In genomic region chr6:34447915-34448314, GRCh38 we compare ENCODE assay signal across 17 cellular contexts. TPM values are rescaled to one million over a fixed set of nuclear protein-coding genes. Genes with fewer than 3 reads are reported as not detected.
DNase-seq lines count a peak whose midpoint lies in the region; ATAC-seq and TF ChIP-seq lines count a peak whose summit lies in the region.
"Had no signal": no experiment of that assay in that cellular context is flagged by ENCODE, and none has a peak within 500 bp of the region (broad histone marks: within the 10 kb centered on the region; RNA-seq: fewer than 3 reads in every experiment).

No MANE protein-coding gene starts in this region.

- H3K27ac ChIP-seq in HEK293 (ENCODE audit: extremely low read depth, low read depth, low read length) (no peak overlapping the region), OCI-LY7 (ENCODE audit: low read depth, low read length, poor library complexity, severe bottlenecking) (no peak overlapping the region), prostate gland (no peak overlapping the region), gastrocnemius medialis (no peak overlapping the region)
- H3K27ac ChIP-seq: adrenal gland, skin epidermis had no signal

- no peaks in the 10 kb centered on the region for H3K79me2 ChIP-seq in OCI-LY7 (ENCODE audit: insufficient read depth, low read depth, low read length)

- no peaks in the 10 kb centered on the region for H3K9me2 ChIP-seq in OCI-LY7 (ENCODE audit: insufficient read depth, low read length)

- intact Hi-C loops in OCI-LY7 (cut with micrococcal nuclease; ENCODE audit: unreplicated experiment) (no loop called here), prostate gland (cut with DNase I) (no loop called here), gastrocnemius medialis (cut with DNase I; ENCODE audit: low total_unique reads) (no loop called here)

- H2AFZ ChIP-seq in OCI-LY7 (ENCODE audit: low read length), result peak overlapping the region; percentile 1; the same call in 1 of the 2 replicates

- TF ChIP-seq POLR2A in prostate gland (IDR thresholded peaks at IDR 0.05) (no peak), gastrocnemius medialis (IDR thresholded peaks at IDR 0.05) (no peak)

- DNase-seq in DMS53 (lab: John Stamatoyannopoulos, UW) (peak; percentile 54), OCI-LY7 (ENCODE audit: low spot score) (peak; percentile 62), kidney tubule cell (ENCODE audit: low spot score) (peak; percentile 32), prostate gland (ENCODE audit: low spot score) (no peak), gastrocnemius medialis (no peak), inferior parietal cortex (ENCODE audit: extremely low spot score) (no peak)
- DNase-seq: activated CD4-positive, CD25-positive, alpha-beta regulatory T cell treated with anti-CD3 and anti-CD28 coated beads, Interleukin-2, amount 50 U/mL, for 72 hours; activated T-cell treated with anti-CD3 and anti-CD28 coated beads, Interleukin-2, amount 50 U/mL, for 48 hours; HCEC 1CT; hippocampal formation; NCI-H1105 had no signal

- peak overlapping the region; percentile 39 for H3K4me2 ChIP-seq in OCI-LY7 (ENCODE audit: low read length)

- H3K4me3 ChIP-seq in HEK293 (ENCODE audit: low read depth, low read length) (no peak overlapping the region), OCI-LY7 (ENCODE audit: low read depth, low read length, poor library complexity, severe bottlenecking) (no peak overlapping the region), prostate gland (no peak overlapping the region), gastrocnemius medialis (no peak overlapping the region)
- H3K4me3 ChIP-seq: adrenal gland, lung, skin epidermis had no signal

- in situ Hi-C loops in gastrocnemius medialis (cut with MboI; ENCODE audit: low sequenced_read_pairs in 4 of 4), result no loop called here

- H3K9me3 ChIP-seq in HEK293 (ENCODE audit: control insufficient read depth, insufficient read depth, low read depth, low read length), result no peaks in the 10 kb centered on the region
- no peaks in the 10 kb centered on the region for H3K9me3 ChIP-seq in OCI-LY7 (ENCODE audit: low read length)
- no peaks in the 10 kb centered on the region for H3K9me3 ChIP-seq in prostate gland
- no peaks in the 10 kb centered on the region for H3K9me3 ChIP-seq in gastrocnemius medialis
- H3K9me3 ChIP-seq: adrenal gland had no signal

- H3K4me1 ChIP-seq in HEK293 (ENCODE audit: control insufficient read depth, insufficient read depth, low read length) (no peaks in the 10 kb centered on the region), OCI-LY7 (ENCODE audit: insufficient read depth, low read length, poor library complexity, severe bottlenecking) (peaks cover 15% of the 10 kb centered on the region), prostate gland (replicated peaks) (no peaks in the 10 kb centered on the region), gastrocnemius medialis (no peaks in the 10 kb centered on the region)
- H3K4me1 ChIP-seq: adrenal gland had no signal

- no peaks in the 10 kb centered on the region for H3K27me3 ChIP-seq in prostate gland (replicated peaks; ENCODE audit: insufficient read depth)
- H3K27me3 ChIP-seq in gastrocnemius medialis, result no peaks in the 10 kb centered on the region
- H3K27me3 ChIP-seq: adrenal gland had no signal

- no TSS peak for BruUV-seq in OCI-LY7 (replicated peaks; lab: Mats Ljungman, UMichigan)

- 58% methylated on average over 5 of the region's 5 CpGs for WGBS in prostate gland

- no peaks in the 10 kb centered on the region for H4K20me1 ChIP-seq in OCI-LY7 (ENCODE audit: insufficient read depth, low read length)

- H3K36me3 ChIP-seq in HEK293 (ENCODE audit: control insufficient read depth in 2 of 2, insufficient read depth in 1 of 2, low read length in 2 of 2), result no peaks in the 10 kb centered on the region
- no peaks in the 10 kb centered on the region for H3K36me3 ChIP-seq in OCI-LY7 (ENCODE audit: insufficient read depth, low read length)
- no peaks in the 10 kb centered on the region for H3K36me3 ChIP-seq in prostate gland
- H3K36me3 ChIP-seq in gastrocnemius medialis, result no peaks in the 10 kb centered on the region
- H3K36me3 ChIP-seq: adrenal gland had no signal

- CTCF ChIA-PET in HEK293 (lab: Yijun Ruan, JAX) (interaction anchor here (0.6 to 2.0 kb wide), 4 partner anchors 10 to 1508 kb away, joined by 3 to 13 read pairs (median 4); no protein-coding TSS in a partner anchor), OCI-LY7 (lab: Charles Lee; ENCODE audit: unreplicated experiment) (interaction anchor here (1.2 kb wide), 1 partner anchor 20 kb away, joined by 3 read pairs; no protein-coding TSS in a partner anchor)

- POLR2A ChIA-PET in HEK293 (lab: Yijun Ruan, JAX) (interaction anchor here (2.9 kb wide), 1 partner anchor 23 kb away, joined by 17 read pairs; the partner anchor contains the start of gene RPS10), OCI-LY7 (lab: Charles Lee) (interaction anchor here (0.6 to 1.5 kb wide), 5 partner anchors 11 to 1623 kb away, joined by 3 to 7 read pairs (median 3); no protein-coding TSS in a partner anchor)

- TF ChIP-seq CTCF in HEK293 (tag by site-specific recombination; IDR thresholded peaks at IDR 0.05) (no peak), OCI-LY7 (conservative IDR thresholded peaks at IDR 0.05; ENCODE audit: low read length) (no peak), prostate gland (IDR thresholded peaks at IDR 0.05) (no peak), gastrocnemius medialis (IDR thresholded peaks at IDR 0.05 in 4 of 5, conservative IDR thresholded peaks at IDR 0.05 in 1 of 5) (no peak)

- ATAC-seq in GM18519 (IDR thresholded peaks at IDR 0.05; ENCODE audit: low FRiP score, unreplicated experiment) (no peak), gastrocnemius medialis (no peak)

TF ChIP-seq in HEK293, 187 proteins besides CTCF, POLR2A, EP300 and RAD21:
- TF ChIP-seq ZNF837 (tag by site-specific recombination; IDR thresholded peaks at IDR 0.05), result no peak
- 0 out of 2 replicates have a peak, but pooled peaks have one; percentile 14 for TF ChIP-seq SP3 (tag by site-specific recombination; IDR thresholded peaks at IDR 0.05)

RNA-seq across cellular contexts. Expression of gene PACSIN1, which starts 18.0 kb away (rescaled TPM):
- total RNA-seq in OCI-LY7 (2014; rRNA removed; shearing (Covaris generic)), result 14.9 and 19.3 TPM in 2 replicates
- total RNA-seq in OCI-LY7 (2022) (70.8 and 88.4 TPM in 2 replicates), prostate gland (under 1 TPM; 0.32 to 0.57 TPM), gastrocnemius medialis (not detected)
- total RNA-seq: HT1080 had no signal

RNA-seq across cellular contexts. Expression of gene RPS10, which starts 22.0 kb away (rescaled TPM):
- 2,738 and 2,938 TPM in 2 replicates for total RNA-seq in OCI-LY7 (2014; rRNA removed; shearing (Covaris generic))
- total RNA-seq in OCI-LY7 (2022), result 1,615 and 1,714 TPM in 2 replicates
- total RNA-seq in prostate gland, result 1,000 to 10,000 TPM; 1,707 to 2,711 TPM
- total RNA-seq in gastrocnemius medialis, result 1,000 to 10,000 TPM; 1,471 to 2,243 (median 1,775) TPM

RNA-seq across cellular contexts. Expression of gene NUDT3, which starts 55.4 kb away (rescaled TPM):
- total RNA-seq in OCI-LY7 (2014; rRNA removed; shearing (Covaris generic)), result 26.8 and 30.7 TPM in 2 replicates
- total RNA-seq in OCI-LY7 (2022), result 43.0 and 49.4 TPM in 2 replicates
- total RNA-seq in prostate gland, result 10 to 100 TPM; 28.9 to 30.8 TPM
- total RNA-seq in gastrocnemius medialis, result 10 to 100 TPM; 40.0 to 71.9 (median 50.6) TPM

Comparison
In these comparisons a context has a peak if more than half of its experiments do, and no peak if none do; other contexts are left out.
1. DNase-seq: peak in DMS53 (single experiment), OCI-LY7 (single experiment) and kidney tubule cell (single experiment); none in prostate gland (single experiment), gastrocnemius medialis (0 of 2) and inferior parietal cortex (single experiment).
2. RNA of gene PACSIN1, which starts 18.0 kb away (total RNA-seq): 14.9 to 88.4 TPM in OCI-LY7; 0.32 to 0.57 TPM in prostate gland and not detected in gastrocnemius medialis; every median in the first group is over 10 times any median in the second.